ENCODE assay signal across 8 cellular contexts in genomic region chr4:129362685-129363274, GRCh38.
A peak's percentile ranks its signal among the peaks of the same experiment; 100 is the strongest.
DNase-seq lines count a peak whose midpoint lies in the region; ATAC-seq and TF ChIP-seq lines count a peak whose summit lies in the region.

No MANE protein-coding gene starts in this region.

- DNase-seq in Caco-2 (peak; percentile 46 to 61), GM19240 (ENCODE audit: insufficient read length, low spot score) (peak; percentile 16), NCI-H446 (lab: John Stamatoyannopoulos, UW) (peak; percentile 30 to 73), esophagus muscularis mucosa (ENCODE audit: extremely low spot score) (no peak), uterus (peak; percentile 18 to 23)
- peak; percentile 12 to 17 for DNase-seq in activated CD4-positive, alpha-beta T cell treated with anti-CD3 and anti-CD28 coated beads, Interleukin-2, amount 50 U/mL, for 4 hours

- H3K9me3 ChIP-seq in Caco-2 (no peaks in the 10 kb centered on the region), esophagus muscularis mucosa (no peaks in the 10 kb centered on the region), uterus (no peaks in the 10 kb centered on the region)

- 10% methylated on average over 5 of the region's 5 CpGs for WGBS in esophagus muscularis mucosa

- H3K27ac Mint-ChIP-seq in Caco-2 (ENCODE audit: unreplicated experiment) = no peak overlapping the region
- H3K27ac Mint-ChIP-seq in nephron = no peak overlapping the region

- TF ChIP-seq POLR2A in esophagus muscularis mucosa (IDR thresholded peaks at IDR 0.05; ENCODE audit: low read depth) (no peak), uterus (IDR thresholded peaks at IDR 0.05) (no peak)

- H3K4me3 Mint-ChIP-seq in Caco-2 (ENCODE audit: unreplicated experiment) = no peak overlapping the region
- H3K4me3 Mint-ChIP-seq in nephron = no peak overlapping the region

- H3K27me3 ChIP-seq in Caco-2 (replicated peaks; ENCODE audit: control insufficient read depth, insufficient read depth, low read length) (peaks cover 1% of the 10 kb centered on the region; the same call in 1 of the 2 replicates), esophagus muscularis mucosa (no peaks in the 10 kb centered on the region), uterus (no peaks in the 10 kb centered on the region)

- H3K4me1 ChIP-seq in Caco-2 (no peaks in the 10 kb centered on the region), esophagus muscularis mucosa (peaks cover 0 to 26% (median 22%) of the 10 kb centered on the region in 4 donors), uterus (no peaks in the 10 kb centered on the region)

- BruUV-seq in Caco-2 (replicated peaks; lab: Mats Ljungman, UMichigan) = no TSS peak

- H3K9me3 Mint-ChIP-seq in Caco-2 (ENCODE audit: unreplicated experiment) (no peaks in the 10 kb centered on the region), nephron (peaks cover 3% of the 10 kb centered on the region)

- no peak for TF ChIP-seq EP300 in esophagus muscularis mucosa (IDR thresholded peaks at IDR 0.05)

- no peaks in the 10 kb centered on the region for H3K36me3 Mint-ChIP-seq in Caco-2 (ENCODE audit: insufficient read depth, unreplicated experiment)
- H3K36me3 Mint-ChIP-seq in nephron (ENCODE audit: low read depth) = no peaks in the 10 kb centered on the region

- H3K27me3 Mint-ChIP-seq in Caco-2 (ENCODE audit: insufficient read depth, unreplicated experiment) (no peaks in the 10 kb centered on the region), nephron (ENCODE audit: low read depth) (no peaks in the 10 kb centered on the region)

- intact Hi-C loops in Caco-2 (cut with micrococcal nuclease; ENCODE audit: unreplicated experiment) = loop anchor here (1.0 to 10.0 kb wide), 4 partner anchors 162 to 1446 kb away; no protein-coding TSS in a partner anchor
- intact Hi-C loops in esophagus muscularis mucosa (cut with DNase I) = loop anchor here (10.0 kb wide), 1 partner anchor 182 kb away; no protein-coding TSS in a partner anchor
- intact Hi-C loops in uterus (cut with DNase I; ENCODE audit: low total_unique reads) = no loop called here

- CTCF ChIA-PET in Caco-2 (lab: Charles Lee) = interaction anchor here (0.8 to 2.0 kb wide), 3 partner anchors 10 to 568 kb away, joined by 3 to 14 read pairs (median 3); no protein-coding TSS in a partner anchor

- H3K27ac ChIP-seq in esophagus muscularis mucosa (replicated peaks in 1 of 4) (no peak overlapping the region), uterus (no peak overlapping the region)

- H3K4me1 Mint-ChIP-seq in Caco-2 (ENCODE audit: low read depth, unreplicated experiment) (peaks cover 3% of the 10 kb centered on the region), nephron (peaks cover 15% of the 10 kb centered on the region)

- peak; percentile 84 for ATAC-seq in HG03432 (IDR thresholded peaks at IDR 0.05; ENCODE audit: unreplicated experiment)

- H3K4me3 ChIP-seq in Caco-2 (ENCODE audit: low read depth, low read length) (no peak overlapping the region), esophagus muscularis mucosa (no peak overlapping the region), uterus (no peak overlapping the region)

- POLR2A ChIA-PET in Caco-2 (lab: Charles Lee) = no interaction called here

- peak; percentile 70 to 75 for TF ChIP-seq CTCF in Caco-2 (IDR thresholded peaks at IDR 0.05; ENCODE audit: insufficient read depth in 1 of 2, low read depth in 1 of 2, low read length in 1 of 2, severe bottlenecking in 1 of 2, unreplicated experiment in 1 of 2)
- peak; percentile 72 to 82 (median 78) for TF ChIP-seq CTCF in esophagus muscularis mucosa (IDR thresholded peaks at IDR 0.05)
- peak; percentile 85 to 93 (median 88) for TF ChIP-seq CTCF in nephron (IDR thresholded peaks at IDR 0.05; ENCODE audit: unreplicated experiment in 3 of 3)
- TF ChIP-seq CTCF in uterus (IDR thresholded peaks at IDR 0.05) = peak; percentile 57 to 63 (median 62)

- no peaks in the 10 kb centered on the region for H3K36me3 ChIP-seq in Caco-2 (ENCODE audit: control insufficient read depth, insufficient read depth, low read length)
- H3K36me3 ChIP-seq in esophagus muscularis mucosa = no peaks in the 10 kb centered on the region
- no peaks in the 10 kb centered on the region for H3K36me3 ChIP-seq in uterus
